Comparison of ENCODE assay signal across 39 cellular contexts in the genomic region with DNA sequence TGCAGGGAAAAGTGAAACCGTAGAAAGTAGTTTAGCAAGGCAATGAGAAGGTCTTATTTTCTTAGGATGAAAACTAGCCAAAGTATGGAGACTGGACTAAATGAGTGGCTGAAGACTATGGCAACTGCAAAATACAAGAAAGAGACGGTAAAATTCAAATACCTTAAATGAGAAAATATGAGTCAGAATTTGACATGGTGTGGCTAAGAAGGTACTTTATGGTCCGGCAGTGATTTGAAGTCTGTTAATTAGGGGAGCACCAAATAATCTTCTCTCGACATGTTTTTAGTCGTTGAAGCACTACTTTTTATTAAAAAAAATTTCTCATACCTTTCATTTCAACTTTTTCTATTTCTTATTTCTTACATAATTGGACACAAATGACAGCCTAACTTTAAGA.
"Had no signal": no experiment of that assay in that cellular context is flagged by ENCODE, and none has a peak within 500 bp of the region (broad histone marks: within the 10 kb centered on the region; RNA-seq: fewer than 3 reads in every experiment).

No MANE protein-coding gene starts in this region.

- H3K4me1 ChIP-seq: adrenal gland, ascending aorta, body of pancreas, breast epithelium had no signal

- H3K27me3 ChIP-seq: adrenal gland, ascending aorta, body of pancreas, brain microvascular endothelial cell, breast epithelium, cardiac muscle cell had no signal

- H3K9me3 Mint-ChIP-seq: activated naive CD4-positive, alpha-beta T cell treated with anti-CD3 and anti-CD28 coated beads for 36 hours; activated naive CD4-positive, alpha-beta T cell treated with anti-CD3 and anti-CD28 coated beads, Interleukin-2, amount 10 ng/mL, durations not matched to agents 7 days and 5 days; activated naive CD8-positive, alpha-beta T cell treated with anti-CD3 and anti-CD28 coated beads for 36 hours; activated T-cell treated with anti-CD3 and anti-CD28 coated beads, Interleukin-2, amount 50 U/mL, for 4 hours; activated T-helper 1 cell treated with anti-CD3 and anti-CD28 coated beads, Interleukin-12 subunit alpha, Interleukin-12 subunit beta, Interleukin-2, Interleukin-4 antibody, amounts not matched to agents 30 ng/mL and 10 ng/mL and 1 ng/mL, durations not matched to agents 14 hours and 24 hours and 36 hours had no signal

- H3K27ac ChIP-seq: adrenal gland, ascending aorta, body of pancreas, brain microvascular endothelial cell, breast epithelium, cardiac muscle cell had no signal

- H3K4me1 Mint-ChIP-seq: activated naive CD4-positive, alpha-beta T cell treated with anti-CD3 and anti-CD28 coated beads, Interleukin-2, amount 10 ng/mL, durations not matched to agents 7 days and 5 days; activated naive CD8-positive, alpha-beta T cell treated with anti-CD3 and anti-CD28 coated beads for 36 hours; activated T-helper 17 cell treated with anti-CD3 and anti-CD28 coated beads, Interleukin-2, amount 50 U/mL, for 72 hours; brain had no signal

- FAIRE-seq: astrocyte, bronchial epithelial cell had no signal

- ATAC-seq: activated naive CD4-positive, alpha-beta T cell treated with anti-CD3 and anti-CD28 coated beads, Interleukin-2, amount 50 U/mL, for 72 hours; activated naive CD8-positive, alpha-beta T cell treated with anti-CD3 and anti-CD28 coated beads, Interleukin-2, amount 50 U/mL, for 24 hours; activated T-cell treated with anti-CD3 and anti-CD28 coated beads, Interleukin-2, amount 50 U/mL, for 4 hours; activated T-cell treated with anti-CD3 and anti-CD28 coated beads, Interleukin-2, amount 50 U/mL, for 72 hours; activated T-helper 17 cell treated with anti-CD3 and anti-CD28 coated beads, Interleukin-2, amount 50 U/mL, for 72 hours; body of pancreas had no signal

- DNase-seq: activated effector memory CD4-positive, alpha-beta T cell treated with anti-CD3 and anti-CD28 coated beads, Interleukin-2, amount 50 U/mL, for 16 hours; activated effector memory CD4-positive, alpha-beta T cell treated with Interleukin-2 at 50 U/mL for 16 hours; activated gamma-delta T cell; activated gamma-delta T cell treated with Interleukin-2 at 50 U/mL for 16 hours; activated naive CD4-positive, alpha-beta T cell; activated naive CD4-positive, alpha-beta T cell treated with anti-CD3 and anti-CD28 coated beads for 36 hours; activated naive CD4-positive, alpha-beta T cell treated with anti-CD3 and anti-CD28 coated beads, Interleukin-2, amount 10 ng/mL, durations not matched to agents 7 days and 5 days; activated naive CD4-positive, alpha-beta T cell treated with anti-CD3 and anti-CD28 coated beads, Interleukin-2, amount 50 U/mL, for 16 hours; activated naive CD4-positive, alpha-beta T cell treated with Interleukin-2 at 50 U/mL for 16 hours; activated naive CD8-positive, alpha-beta T cell treated with anti-CD3 and anti-CD28 coated beads for 36 hours; activated naive CD8-positive, alpha-beta T cell treated with anti-CD3 and anti-CD28 coated beads, Interleukin-2, amount 10 ng/mL, durations not matched to agents 7 days and 5 days; activated naive CD8-positive, alpha-beta T cell treated with anti-CD3 and anti-CD28 coated beads, Interleukin-2, amount 50 U/mL, for 24 hours; activated T-cell treated with anti-CD3 and anti-CD28 coated beads, Interleukin-2, amount 50 U/mL, for 24 hours; activated T-cell treated with anti-CD3 and anti-CD28 coated beads, Interleukin-2, amount 50 U/mL, for 4 hours; activated T-cell treated with anti-CD3 and anti-CD28 coated beads, Interleukin-2, amount 50 U/mL, for 48 hours; activated T-cell treated with anti-CD3 and anti-CD28 coated beads, Interleukin-2, amount 50 U/mL, for 72 hours; adrenal gland; amniotic stem cell; amygdala; anterior cingulate cortex; aorta; body of pancreas; brain microvascular endothelial cell; caudate nucleus; central memory CD4-positive, alpha-beta T cell; cerebellar nuclear complex had no signal

- H3K36me3 ChIP-seq: adrenal gland, ascending aorta, brain microvascular endothelial cell, breast epithelium, cardiac muscle cell had no signal

- H3K4me3 Mint-ChIP-seq: activated naive CD4-positive, alpha-beta T cell treated with anti-CD3 and anti-CD28 coated beads for 36 hours; activated naive CD4-positive, alpha-beta T cell treated with anti-CD3 and anti-CD28 coated beads, Interleukin-2, amount 10 ng/mL, durations not matched to agents 7 days and 5 days; activated naive CD4-positive, alpha-beta T cell treated with anti-CD3 and anti-CD28 coated beads, Interleukin-2, amount 50 U/mL, for 24 hours; activated naive CD8-positive, alpha-beta T cell; activated naive CD8-positive, alpha-beta T cell treated with anti-CD3 and anti-CD28 coated beads for 36 hours; activated naive CD8-positive, alpha-beta T cell treated with anti-CD3 and anti-CD28 coated beads, Interleukin-2, amount 10 ng/mL, durations not matched to agents 7 days and 5 days; activated naive CD8-positive, alpha-beta T cell treated with anti-CD3 and anti-CD28 coated beads, Interleukin-2, amount 50 U/mL, for 24 hours; activated T-cell treated with anti-CD3 and anti-CD28 coated beads, Interleukin-2, amount 50 U/mL, for 24 hours; activated T-cell treated with anti-CD3 and anti-CD28 coated beads, Interleukin-2, amount 50 U/mL, for 4 hours; activated T-cell treated with anti-CD3 and anti-CD28 coated beads, Interleukin-2, amount 50 U/mL, for 72 hours; activated T-helper 1 cell treated with anti-CD3 and anti-CD28 coated beads, Interleukin-12 subunit alpha, Interleukin-12 subunit beta, Interleukin-2, Interleukin-4 antibody, amounts not matched to agents 30 ng/mL and 10 ng/mL and 1 ng/mL, durations not matched to agents 14 hours and 24 hours and 36 hours; activated T-helper 17 cell treated with anti-CD3 and anti-CD28 coated beads, Interleukin-2, amount 50 U/mL, for 72 hours; brain; central memory CD8-positive, alpha-beta T cell had no signal

- H3K9me3 ChIP-seq: adrenal gland, ascending aorta, body of pancreas, breast epithelium had no signal

- H3K27me3 Mint-ChIP-seq: activated naive CD4-positive, alpha-beta T cell treated with anti-CD3 and anti-CD28 coated beads, Interleukin-2, amount 10 ng/mL, durations not matched to agents 7 days and 5 days; activated naive CD4-positive, alpha-beta T cell treated with anti-CD3 and anti-CD28 coated beads, Interleukin-2, amount 50 U/mL, for 24 hours; activated naive CD8-positive, alpha-beta T cell; activated naive CD8-positive, alpha-beta T cell treated with anti-CD3 and anti-CD28 coated beads for 36 hours; activated naive CD8-positive, alpha-beta T cell treated with anti-CD3 and anti-CD28 coated beads, Interleukin-2, amount 10 ng/mL, durations not matched to agents 7 days and 5 days; activated naive CD8-positive, alpha-beta T cell treated with anti-CD3 and anti-CD28 coated beads, Interleukin-2, amount 50 U/mL, for 24 hours; activated T-cell treated with anti-CD3 and anti-CD28 coated beads, Interleukin-2, amount 50 U/mL, for 24 hours; activated T-helper 17 cell treated with anti-CD3 and anti-CD28 coated beads, Interleukin-2, amount 50 U/mL, for 72 hours; brain; central memory CD8-positive, alpha-beta T cell had no signal

- H3K36me3 Mint-ChIP-seq: activated naive CD4-positive, alpha-beta T cell treated with anti-CD3 and anti-CD28 coated beads, Interleukin-2, amount 10 ng/mL, durations not matched to agents 7 days and 5 days; activated naive CD4-positive, alpha-beta T cell treated with anti-CD3 and anti-CD28 coated beads, Interleukin-2, amount 50 U/mL, for 24 hours; activated naive CD4-positive, alpha-beta T cell treated with anti-CD3 and anti-CD28 coated beads, Interleukin-2, amount 50 U/mL, for 72 hours; activated naive CD8-positive, alpha-beta T cell treated with anti-CD3 and anti-CD28 coated beads for 36 hours; activated naive CD8-positive, alpha-beta T cell treated with anti-CD3 and anti-CD28 coated beads, Interleukin-2, amount 10 ng/mL, durations not matched to agents 7 days and 5 days; brain had no signal

- H3K4me3 ChIP-seq: adrenal gland, ascending aorta, body of pancreas, breast epithelium, cardiac muscle cell had no signal

- H3K27ac Mint-ChIP-seq: activated naive CD4-positive, alpha-beta T cell treated with anti-CD3 and anti-CD28 coated beads for 36 hours; activated naive CD4-positive, alpha-beta T cell treated with anti-CD3 and anti-CD28 coated beads, Interleukin-2, amount 10 ng/mL, durations not matched to agents 7 days and 5 days; activated naive CD4-positive, alpha-beta T cell treated with anti-CD3 and anti-CD28 coated beads, Interleukin-2, amount 50 U/mL, for 24 hours; activated naive CD4-positive, alpha-beta T cell treated with anti-CD3 and anti-CD28 coated beads, Interleukin-2, amount 50 U/mL, for 72 hours; activated naive CD8-positive, alpha-beta T cell; activated naive CD8-positive, alpha-beta T cell treated with anti-CD3 and anti-CD28 coated beads for 36 hours; activated naive CD8-positive, alpha-beta T cell treated with anti-CD3 and anti-CD28 coated beads, Interleukin-2, amount 10 ng/mL, durations not matched to agents 7 days and 5 days; activated naive CD8-positive, alpha-beta T cell treated with anti-CD3 and anti-CD28 coated beads, Interleukin-2, amount 50 U/mL, for 24 hours; activated T-cell treated with anti-CD3 and anti-CD28 coated beads, Interleukin-2, amount 50 U/mL, for 24 hours; activated T-cell treated with anti-CD3 and anti-CD28 coated beads, Interleukin-2, amount 50 U/mL, for 72 hours; activated T-helper 1 cell treated with anti-CD3 and anti-CD28 coated beads, Interleukin-12 subunit alpha, Interleukin-12 subunit beta, Interleukin-2, Interleukin-4 antibody, amounts not matched to agents 30 ng/mL and 10 ng/mL and 1 ng/mL, durations not matched to agents 14 hours and 24 hours and 36 hours; activated T-helper 17 cell treated with anti-CD3 and anti-CD28 coated beads, Interleukin-2, amount 50 U/mL, for 72 hours; activated T-helper 2 cell treated with anti-CD3 and anti-CD28 coated beads, Interferon-gamma antibody, Interleukin-2, Interleukin-4, amounts not matched to agents 10 μg/mL and 5 μg/mL and 100 μg/mL, durations not matched to agents 14 hours and 24 hours and 36 hours; brain had no signal
